In the genomic region with DNA sequence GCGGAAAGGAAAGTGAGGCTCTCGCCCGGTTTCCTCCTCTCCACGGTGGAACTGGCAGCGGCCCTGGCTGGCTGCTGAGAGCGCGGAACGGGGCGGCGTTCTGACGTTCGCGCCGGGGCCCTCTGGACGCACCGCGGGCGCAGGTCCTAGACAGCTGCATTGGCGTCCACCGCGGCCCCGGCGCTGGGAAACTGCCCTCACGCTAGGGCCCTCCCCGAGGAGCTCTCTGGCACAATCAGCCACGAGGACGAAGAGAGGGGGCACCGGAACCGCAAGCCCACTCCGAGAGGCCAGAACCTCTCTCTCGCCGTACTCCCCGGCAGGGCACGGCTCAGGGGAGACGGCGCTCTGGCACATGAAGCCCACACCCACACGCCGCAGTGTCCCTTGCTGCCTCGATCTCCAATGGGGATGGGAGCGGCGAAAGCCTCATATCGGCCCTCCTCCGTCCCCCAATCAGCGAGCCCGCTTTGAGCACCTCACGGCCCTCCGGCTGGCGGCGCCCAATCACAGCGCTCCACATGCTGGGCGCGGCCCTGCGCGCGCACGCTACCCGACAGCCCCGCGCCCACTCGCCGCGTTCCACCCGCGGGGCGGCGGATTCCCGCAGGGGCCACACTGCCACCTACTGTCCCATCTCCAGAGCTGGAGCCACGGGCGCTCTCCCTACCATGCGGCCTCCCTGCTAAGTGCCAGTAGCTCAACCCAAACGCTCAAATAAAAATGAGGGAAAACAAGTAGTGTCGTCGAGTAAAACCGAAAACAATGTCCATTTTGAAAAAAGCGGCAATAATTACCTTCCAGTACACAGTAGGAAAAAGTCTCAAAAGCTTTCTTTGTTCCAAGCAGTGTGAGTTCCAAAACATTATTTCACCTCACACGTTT, we compare ENCODE assay signal across 8 cellular contexts. TPM values are rescaled to one million over a fixed set of nuclear protein-coding genes. Genes with fewer than 3 reads are reported as not detected.
A peak's percentile ranks its signal among the peaks of the same experiment; 100 is the strongest.
DNase-seq lines count a peak whose midpoint lies in the region; ATAC-seq and TF ChIP-seq lines count a peak whose summit lies in the region.

No MANE protein-coding gene starts in this region.

- WGBS in ectodermal cell, 2 experiments = 23 to 24% methylated on average over 76 of the region's 76 CpGs
- WGBS in lung, 2 donors = 2% methylated on average over 59 to 76 of the region's 76 CpGs

- TF ChIP-seq CTCF in HL-60 (IDR thresholded peaks at IDR 0.05; ENCODE audit: insufficient read depth, low read length) (peak; percentile 46), lung (IDR thresholded peaks at IDR 0.05; ENCODE audit: control extremely low read depth, extremely low read depth) (peak; percentile 78)

- H3K36me3 ChIP-seq in ectodermal cell (ENCODE audit: control insufficient read depth, insufficient read depth, low read length) (peaks cover 12% of the 10 kb centered on the region), lung (ENCODE audit: control insufficient read depth in 2 of 2, insufficient read depth in 2 of 2, low read length in 2 of 2) (peaks cover 10 to 11% of the 10 kb centered on the region in 2 donors)

- H3K9me3 ChIP-seq in ectodermal cell (ENCODE audit: control insufficient read depth, low read length) (no peaks in the 10 kb centered on the region), lung (ENCODE audit: control insufficient read depth in 2 of 2, insufficient read depth in 1 of 2, low read length in 1 of 2) (no peaks in the 10 kb centered on the region)

- H3K27me3 ChIP-seq in HL-60 (ENCODE audit: insufficient read depth, poor library complexity, severe bottlenecking) (no peaks in the 10 kb centered on the region), ectodermal cell (ENCODE audit: control insufficient read depth, insufficient read depth, low read length, poor library complexity, severe bottlenecking) (no peaks in the 10 kb centered on the region), lung (ENCODE audit: control insufficient read depth, insufficient read depth) (no peaks in the 10 kb centered on the region)

- peak overlapping the region; percentile 91 for H3K27ac Mint-ChIP-seq in activated CD8-positive, alpha-beta T cell treated with anti-CD3 and anti-CD28 coated beads, Interleukin-2, amount 10 ng/mL, durations not matched to agents 7 days and 5 days

- H3K4me3 Mint-ChIP-seq in activated CD8-positive, alpha-beta T cell treated with anti-CD3 and anti-CD28 coated beads, Interleukin-2, amount 10 ng/mL, durations not matched to agents 7 days and 5 days = peak overlapping the region; percentile 88

- H3K4me1 Mint-ChIP-seq in activated CD8-positive, alpha-beta T cell treated with anti-CD3 and anti-CD28 coated beads, Interleukin-2, amount 10 ng/mL, durations not matched to agents 7 days and 5 days (ENCODE audit: low read depth) = peaks cover 32% of the 10 kb centered on the region

- DNase-seq in COLO668 (lab: John Stamatoyannopoulos, UW; ENCODE audit: unreplicated experiment) (peak; percentile 95), HL-60 (ENCODE audit: low read depth in 1 of 2, low spot score in 1 of 2) (peak; percentile 76 to 92), NCI-H82 treated with DMSO at 0.1 percent for 48 hours (lab: John Stamatoyannopoulos, UW; ENCODE audit: unreplicated experiment) (peak; percentile 80), lung (ENCODE audit: low spot score) (peak; percentile 97)
- peak; percentile 96 for DNase-seq in activated CD8-positive, alpha-beta T cell treated with anti-CD3 and anti-CD28 coated beads, Interleukin-2, amount 10 ng/mL, durations not matched to agents 7 days and 5 days
- peak; percentile 92 to 94 (median 94) for DNase-seq in stimulated activated CD4-positive, alpha-beta T cell treated with anti-CD3 and anti-CD28 coated beads, TNF-alpha, amount 100 ng/mL, for 24 hours (ENCODE audit: low read depth in 3 of 3)

- POLR2A ChIA-PET in activated CD8-positive, alpha-beta T cell treated with anti-CD3 and anti-CD28 coated beads, Interleukin-2, amount 10 ng/mL, durations not matched to agents 7 days and 5 days (lab: Charles Lee) = interaction anchor here (0.6 to 3.3 kb wide), 5 partner anchors 8 to 542 kb away, joined by 3 to 48 read pairs (median 4); partner anchors contain the start of genes MRPS27 and PTCD2

- CTCF ChIA-PET in activated CD8-positive, alpha-beta T cell treated with anti-CD3 and anti-CD28 coated beads, Interleukin-2, amount 10 ng/mL, durations not matched to agents 7 days and 5 days (lab: Charles Lee) = interaction anchor here (0.6 to 2.7 kb wide), 20 partner anchors 9 to 832 kb away, joined by 3 to 39 read pairs (median 4); partner anchors contain the start of genes MRPS27 and PTCD2

- H3K27ac ChIP-seq in HL-60 (replicated peaks) (peak overlapping the region; percentile 89), ectodermal cell (ENCODE audit: insufficient read depth, low read depth, low read length, poor library complexity, severe bottlenecking) (peak overlapping the region; percentile 90), lung (ENCODE audit: low read depth in 1 of 2, low read length in 1 of 2) (peak overlapping the region; percentile 85 to 94)

- H3K9me3 Mint-ChIP-seq in activated CD8-positive, alpha-beta T cell treated with anti-CD3 and anti-CD28 coated beads, Interleukin-2, amount 10 ng/mL, durations not matched to agents 7 days and 5 days (ENCODE audit: insufficient read depth) = no peaks in the 10 kb centered on the region

- ATAC-seq in GM19463 (IDR thresholded peaks at IDR 0.05; ENCODE audit: unreplicated experiment) (peak; percentile 92), lung (ENCODE audit: insufficient read depth, low FRiP score) (peak; percentile 99)
- ATAC-seq in activated CD8-positive, alpha-beta T cell treated with anti-CD3 and anti-CD28 coated beads, Interleukin-2, amount 10 ng/mL, durations not matched to agents 7 days and 5 days = peak; percentile 98

- H3K4me1 ChIP-seq in ectodermal cell (ENCODE audit: control insufficient read depth, insufficient read depth, low read length) (peaks cover 11% of the 10 kb centered on the region), lung (ENCODE audit: control insufficient read depth in 2 of 2, insufficient read depth in 2 of 2, low read length in 2 of 2) (no peaks in the 10 kb centered on the region)

- no peaks in the 10 kb centered on the region for H3K27me3 Mint-ChIP-seq in activated CD8-positive, alpha-beta T cell treated with anti-CD3 and anti-CD28 coated beads, Interleukin-2, amount 10 ng/mL, durations not matched to agents 7 days and 5 days (ENCODE audit: low read depth)

- peak overlapping the region; percentile 52 for H3K4me3 ChIP-seq in HL-60 (replicated peaks; ENCODE audit: insufficient read depth, low read length)
- peak overlapping the region; percentile 63 for H3K4me3 ChIP-seq in ectodermal cell (ENCODE audit: insufficient read depth, low read depth, low read length)
- peak overlapping the region; percentile 56 for H3K4me3 ChIP-seq in lung

- peaks cover 34% of the 10 kb centered on the region for H3K36me3 Mint-ChIP-seq in activated CD8-positive, alpha-beta T cell treated with anti-CD3 and anti-CD28 coated beads, Interleukin-2, amount 10 ng/mL, durations not matched to agents 7 days and 5 days (ENCODE audit: low read depth)

RNA-seq across cellular contexts. Expression of gene MRPS27, which starts 11.8 kb away (rescaled TPM):
- total RNA-seq in activated CD8-positive, alpha-beta T cell treated with anti-CD3 and anti-CD28 coated beads, Interleukin-2, amount 10 ng/mL, durations not matched to agents 7 days and 5 days = 10 to 100 TPM; 48.2 to 53.9 TPM
- polyA plus RNA-seq in ectodermal cell (2013, experiment 1 of 4) = 116 TPM
- 116 TPM for polyA plus RNA-seq in ectodermal cell (2013, experiment 2 of 4)
- polyA plus RNA-seq in ectodermal cell (2013, experiment 3 of 4) = 85.1 TPM
- polyA plus RNA-seq in ectodermal cell (2013, experiment 4 of 4) = 90.5 TPM
- 10 to 100 TPM; 39.0 to 84.8 TPM for total RNA-seq in lung
- 10 to 100 TPM; 18.8 to 26.4 TPM for polyA plus RNA-seq in lung

RNA-seq across cellular contexts. Expression of gene PTCD2, which starts 12.0 kb away (rescaled TPM):
- 1 to 10 TPM; 8.4 to 9.5 TPM for total RNA-seq in activated CD8-positive, alpha-beta T cell treated with anti-CD3 and anti-CD28 coated beads, Interleukin-2, amount 10 ng/mL, durations not matched to agents 7 days and 5 days
- 14.9 TPM for polyA plus RNA-seq in ectodermal cell (2013, experiment 1 of 4)
- 15.2 TPM for polyA plus RNA-seq in ectodermal cell (2013, experiment 2 of 4)
- 10.6 TPM for polyA plus RNA-seq in ectodermal cell (2013, experiment 3 of 4)
- polyA plus RNA-seq in ectodermal cell (2013, experiment 4 of 4) = 13.3 TPM
- total RNA-seq in lung = 10 to 100 TPM in 1 of 2 donors, 1 to 10 TPM in 1; 8.9 to 12.0 TPM
- polyA plus RNA-seq in lung = 1 to 10 TPM; 1.9 to 3.8 TPM

Comparison
In these comparisons a context has a peak if more than half of its experiments do, and no peak if none do; other contexts are left out.
1. Peak in every context shown above with its lines: DNase-seq, ATAC-seq, H3K4me3 ChIP-seq and H3K27ac ChIP-seq.